In genomic region chr6:81237226-81237625, GRCh38 we compare ENCODE assay signal across 29 cellular contexts.
"Had no signal": no experiment of that assay in that cellular context is flagged by ENCODE, and none has a peak within 500 bp of the region (broad histone marks: within the 10 kb centered on the region; RNA-seq: fewer than 3 reads in every experiment).

No MANE protein-coding gene starts in this region.

- H3K9ac ChIP-seq: neural progenitor cell, parathyroid adenoma had no signal

- H3K27ac ChIP-seq: colonic mucosa, esophagus squamous epithelium, gastroesophageal sphincter, heart left ventricle, hepatocyte, left lung, neural progenitor cell, parathyroid adenoma, right lobe of liver, stomach, thyroid gland, vagina had no signal

- H3K79me2 ChIP-seq: hepatocyte, parathyroid adenoma had no signal

- H3K27ac Mint-ChIP-seq: dendritic cell treated with granulocyte-macrophage colony-stimulating factor and Interleukin-4, amounts not matched to agents 40 ng/mL and 50 ng/mL, for 4 days; mesothelial cell of epicardium; naive B cell; nephron; neural progenitor cell; progenitor cell of endocrine pancreas had no signal

- H3K27me3 Mint-ChIP-seq: dendritic cell treated with granulocyte-macrophage colony-stimulating factor and Interleukin-4, amounts not matched to agents 40 ng/mL and 50 ng/mL, for 4 days; naive B cell; progenitor cell of endocrine pancreas had no signal

- H3K36me3 Mint-ChIP-seq: mesothelial cell of epicardium, naive B cell, neural progenitor cell had no signal

- H3K27me3 ChIP-seq: colonic mucosa, esophagus squamous epithelium, gastroesophageal sphincter, heart left ventricle, hepatocyte, left lung, neural progenitor cell, right lobe of liver, stomach, thyroid gland, vagina had no signal

- H3K9me3 ChIP-seq: colonic mucosa, esophagus squamous epithelium, gastroesophageal sphincter, heart left ventricle, left lung, mucosa of descending colon, right lobe of liver, stomach, thyroid gland, vagina had no signal

- H2AFZ ChIP-seq: hepatocyte, neural progenitor cell, parathyroid adenoma had no signal

- H3K4me1 Mint-ChIP-seq: naive B cell, neural progenitor cell had no signal

- ATAC-seq: gastroesophageal sphincter, heart left ventricle, left cardiac atrium, left lung, mucosa of descending colon, right lobe of liver had no signal

- H3K4me3 Mint-ChIP-seq: dendritic cell treated with granulocyte-macrophage colony-stimulating factor and Interleukin-4, amounts not matched to agents 40 ng/mL and 50 ng/mL, for 4 days; mesothelial cell of epicardium; naive B cell; nephron; neural progenitor cell had no signal

- H3K36me3 ChIP-seq: colonic mucosa, esophagus squamous epithelium, gastroesophageal sphincter, heart left ventricle, left lung, neural progenitor cell, right lobe of liver, stomach, thyroid gland, vagina had no signal

- H3K4me2 ChIP-seq: hepatocyte, neural progenitor cell, smooth muscle cell had no signal

- H3K4me3 ChIP-seq: colonic mucosa, esophagus squamous epithelium, gastroesophageal sphincter, heart left ventricle, hepatocyte, left lung, mucosa of descending colon, neural progenitor cell, right lobe of liver, smooth muscle cell, stomach, thyroid gland, vagina had no signal

- DNase-seq: colonic mucosa; effector memory CD4-positive, alpha-beta T cell; erythroblast; esophagus squamous epithelium; heart left ventricle; left cardiac atrium; left lung; mesenchymal stem cell; mucosa of descending colon; naive B cell; right lobe of liver; stimulated activated CD4-positive, alpha-beta T cell treated with anti-CD3 and anti-CD28 coated beads, Interleukin-12 subunit alpha, Interleukin-12 subunit beta, amount 100 ng/mL, for 4 hours; stimulated activated CD4-positive, alpha-beta T cell treated with anti-CD3 and anti-CD28 coated beads, Interleukin-1b, Interleukin-23, amount 100 ng/mL, for 48 hours; stimulated activated CD4-positive, alpha-beta T cell treated with anti-CD3 and anti-CD28 coated beads, Interleukin-4, amount 100 ng/mL, for 1 hour; stimulated activated CD8-positive, alpha-beta memory T cell treated with anti-CD3 and anti-CD28 coated beads, Interleukin-4, amount 100 ng/mL, for 48 hours; stimulated activated naive CD4-positive, alpha-beta T cell treated with Interleukin-2 at 50 U/mL for 16 hours; stomach; thyroid gland; trophoblast cell had no signal

- H3K9me3 Mint-ChIP-seq: dendritic cell treated with granulocyte-macrophage colony-stimulating factor and Interleukin-4, amounts not matched to agents 40 ng/mL and 50 ng/mL, for 4 days; mesothelial cell of epicardium; naive B cell; nephron; neural progenitor cell had no signal

- H3K4me1 ChIP-seq: colonic mucosa, esophagus squamous epithelium, gastroesophageal sphincter, heart left ventricle, left lung, neural progenitor cell, parathyroid adenoma, right lobe of liver, stomach, thyroid gland, vagina had no signal
